In the genomic region with DNA sequence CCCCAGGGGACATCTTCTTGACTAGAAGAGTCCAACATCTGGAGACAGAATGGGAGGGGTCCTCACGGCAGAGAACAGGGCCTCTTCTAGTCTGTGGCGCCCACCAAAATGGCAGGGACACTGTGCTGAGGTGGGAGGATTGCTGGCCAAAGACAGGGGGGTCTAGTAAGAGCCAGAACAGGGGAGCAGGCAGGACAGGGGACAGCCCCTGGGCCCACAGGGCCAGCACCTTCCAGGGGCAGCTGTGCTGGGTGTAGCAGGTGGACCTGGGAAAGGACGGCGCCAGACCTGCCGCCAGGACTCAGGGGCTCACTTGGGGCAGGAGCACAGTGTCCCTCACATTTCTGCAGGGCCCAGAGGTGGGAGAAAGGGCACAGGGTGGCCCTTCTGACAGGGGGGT, we compare ENCODE assay signal across 19 cellular contexts. TPM values are rescaled to one million over a fixed set of nuclear protein-coding genes. Genes with fewer than 3 reads are reported as not detected.
DNase-seq lines count a peak whose midpoint lies in the region; TF ChIP-seq lines count a peak whose summit lies in the region.
"Had no signal": no experiment of that assay in that cellular context is flagged by ENCODE, and none has a peak within 500 bp of the region (broad histone marks: within the 10 kb centered on the region; RNA-seq: fewer than 3 reads in every experiment).

No MANE protein-coding gene starts in this region.

- H3K36me3 ChIP-seq in HEK293 (ENCODE audit: control insufficient read depth in 2 of 2, insufficient read depth in 1 of 2, low read length in 2 of 2) (no peaks in the 10 kb centered on the region), spleen (peaks cover 0 to 19% (median 0%) of the 10 kb centered on the region in 6 donors)

- H3K9me3 ChIP-seq in HEK293 (ENCODE audit: control insufficient read depth, insufficient read depth, low read depth, low read length) (no peaks in the 10 kb centered on the region), spleen (no peaks in the 10 kb centered on the region)
- H3K9me3 ChIP-seq: A549 had no signal

- no peak for TF ChIP-seq CTCF in HEK293 (tag by site-specific recombination; IDR thresholded peaks at IDR 0.05)
- no peak for TF ChIP-seq CTCF in spleen (IDR thresholded peaks at IDR 0.05 in 8 of 11, conservative IDR thresholded peaks at IDR 0.05 in 3 of 11)
- TF ChIP-seq CTCF in RWPE1 (conservative IDR thresholded peaks at IDR 0.05; ENCODE audit: low read depth): no peak
- TF ChIP-seq CTCF in GM10266 (IDR thresholded peaks at IDR 0.05; ENCODE audit: control insufficient read depth, insufficient read depth, low read depth, missing control alignments): no peak

- H3K4me3 ChIP-seq in HEK293 (ENCODE audit: low read depth, low read length): no peak overlapping the region
- peak overlapping the region in 1 of 8 donors; percentile 63 for H3K4me3 ChIP-seq in spleen
- H3K4me3 ChIP-seq: A549 had no signal

- 73 to 89% (median 88%) methylated on average over 2 to 5 of the region's 5 CpGs for WGBS in spleen, 5 donors

- POLR2A ChIA-PET in HEK293 (lab: Yijun Ruan, JAX): no interaction called here
- POLR2A ChIA-PET in RWPE1 (lab: Yijun Ruan, JAX; ENCODE audit: low non-redundant PET): no interaction called here

- peak; percentile 50 for DNase-seq in activated effector memory CD4-positive, alpha-beta T cell treated with anti-CD3 and anti-CD28 coated beads, Interleukin-2, amount 50 U/mL, for 16 hours
- DNase-seq in activated effector memory CD4-positive, alpha-beta T cell treated with Interleukin-2 at 50 U/mL for 16 hours: no peak
- DNase-seq in ecto neural progenitor cell (ENCODE audit: low spot score) (peak; percentile 39), spleen (peak; percentile 72), RWPE1 (ENCODE audit: low spot score) (no peak), GM10266 (ENCODE audit: extremely low spot score) (no peak)
- DNase-seq: C1 segment of cervical spinal cord, DMS79 treated with DMSO at 0.1 percent for 48 hours, KG1, NCI-H1105 treated with DMSO at 0.1 percent for 48 hours, NCI-H1694 treated with DMSO at 0.1 percent for 48 hours, NCI-H2227 treated with DMSO at 0.1 percent for 48 hours, NCI-H524, NCI-H82, OCI-M1, SHP77 had no signal

- H3K27me3 ChIP-seq in spleen (replicated peaks in 1 of 7): no peaks in the 10 kb centered on the region

- CTCF ChIA-PET in HEK293 (lab: Yijun Ruan, JAX) (interaction anchor here (1.0 kb wide), 1 partner anchor 25 kb away, joined by 4 read pairs; no protein-coding TSS in a partner anchor), RWPE1 (lab: Yijun Ruan, JAX) (no interaction called here)

- no peak for TF ChIP-seq POLR2A in spleen (IDR thresholded peaks at IDR 0.05)

- H3K4me1 ChIP-seq in HEK293 (ENCODE audit: control insufficient read depth, insufficient read depth, low read length) (no peaks in the 10 kb centered on the region), spleen (peaks cover 0 to 59% (median 1%) of the 10 kb centered on the region in 6 donors)

- no peak overlapping the region for H3K27ac ChIP-seq in HEK293 (ENCODE audit: extremely low read depth, low read depth, low read length)
- peak overlapping the region in 5 of 8 donors; percentile 22 to 97 (median 86) for H3K27ac ChIP-seq in spleen
- no peak overlapping the region for H3K27ac ChIP-seq in RWPE1
- H3K27ac ChIP-seq: A549 had no signal

- intact Hi-C loops in spleen (cut with DNase I; ENCODE audit: low total_unique reads): no loop called here

TF ChIP-seq in HEK293, 187 proteins besides CTCF, POLR2A, EP300 and RAD21:
- TF ChIP-seq HOXC10 (CRISPR knock-in tag; IDR thresholded peaks at IDR 0.05): no peak
- TF ChIP-seq GLIS2 (tag by site-specific recombination; IDR thresholded peaks at IDR 0.05): no peak
- TF ChIP-seq ZFP69B (tag by site-specific recombination; IDR thresholded peaks at IDR 0.05): no peak
- TF ChIP-seq ZNF354C (tag by site-specific recombination; IDR thresholded peaks at IDR 0.05; ENCODE audit: borderline replicate concordance, low read depth): no peak
- no peak for TF ChIP-seq ZFP41 (tag by site-specific recombination; IDR thresholded peaks at IDR 0.05; ENCODE audit: borderline replicate concordance)
- TF ChIP-seq ZNF514 (tag by site-specific recombination; IDR thresholded peaks at IDR 0.05): no peak
- TF ChIP-seq ZNF341 (tag by site-specific recombination; IDR thresholded peaks at IDR 0.05; ENCODE audit: low read depth): peak; percentile 46
- peak; percentile 55 for TF ChIP-seq ZNF335 (tag by site-specific recombination; conservative IDR thresholded peaks at IDR 0.05)

RNA-seq across cellular contexts. Expression of a gene that starts 0.9 kb away (rescaled TPM):
- total RNA-seq in spleen: 100 to 1,000 TPM in 2 of 7 donors, 10 to 100 TPM in 5; 18.6 to 163 (median 68.0) TPM
- 1 to 10 TPM; 1.2 to 5.6 (median 3.9) TPM for polyA plus RNA-seq in spleen
- total RNA-seq: HT-29 had no signal
- polyA plus RNA-seq: A549 had no signal

RNA-seq across cellular contexts. Expression of a gene that starts 25.6 kb away (rescaled TPM):
- total RNA-seq in spleen: 10 to 100 TPM in 1 of 7 donors, 1 to 10 TPM in 5, not detected in 1; 2.5 to 14.0 (median 7.2) TPM
- polyA plus RNA-seq in spleen: 1 to 10 TPM; 1.2 to 3.7 (median 2.1) TPM

RNA-seq across cellular contexts. Expression of a gene that starts 57.5 kb away (rescaled TPM):
- total RNA-seq in spleen: 10 to 100 TPM; 23.5 to 72.4 (median 54.2) TPM
- polyA plus RNA-seq in spleen: 10 to 100 TPM; 42.8 to 60.3 (median 45.2) TPM

Comparison
In these comparisons a context has a peak if more than half of its experiments do, and no peak if none do; other contexts are left out.
1. DNase-seq: peak in activated effector memory CD4-positive, alpha-beta T cell treated with anti-CD3 and anti-CD28 coated beads, Interleukin-2, amount 50 U/mL, for 16 hours (single experiment), ecto neural progenitor cell (single experiment) and spleen (single experiment); none in activated effector memory CD4-positive, alpha-beta T cell treated with Interleukin-2 at 50 U/mL for 16 hours (single experiment), RWPE1 (single experiment) and GM10266 (single experiment).
2. H3K27ac ChIP-seq: peak in spleen (5 of 8); none in HEK293 (single experiment) and RWPE1 (single experiment).